Comparison of ENCODE assay signal across 14 cellular contexts in genomic region chr22:46028069-46028991, GRCh38. TPM values are rescaled to one million over a fixed set of nuclear protein-coding genes. Genes with fewer than 3 reads are reported as not detected.
DNase-seq lines count a peak whose midpoint lies in the region; ATAC-seq and TF ChIP-seq lines count a peak whose summit lies in the region.
"Had no signal": no experiment of that assay in that cellular context is flagged by ENCODE, and none has a peak within 500 bp of the region (broad histone marks: within the 10 kb centered on the region; RNA-seq: fewer than 3 reads in every experiment).

No MANE protein-coding gene starts in this region.

- H3K4me1 ChIP-seq in left ventricle myocardium inferior, result peaks cover 47% of the 10 kb centered on the region
- H3K4me1 ChIP-seq in upper lobe of right lung, result peaks cover 9% of the 10 kb centered on the region

- intact Hi-C loops in left ventricle myocardium inferior (cut with micrococcal nuclease), result no loop called here
- intact Hi-C loops in upper lobe of right lung (cut with DNase I), result no loop called here

- no peaks in the 10 kb centered on the region for H3K27me3 Mint-ChIP-seq in osteocyte (ENCODE audit: unreplicated experiment)

- no peaks in the 10 kb centered on the region for H3K36me3 Mint-ChIP-seq in osteocyte (ENCODE audit: unreplicated experiment)
- H3K36me3 Mint-ChIP-seq: activated naive CD8-positive, alpha-beta T cell treated with anti-CD3 and anti-CD28 coated beads, Interleukin-2, amount 10 ng/mL, durations not matched to agents 7 days and 5 days had no signal

- H3K9me3 Mint-ChIP-seq in osteocyte (ENCODE audit: unreplicated experiment), result no peaks in the 10 kb centered on the region
- H3K9me3 Mint-ChIP-seq: activated naive CD8-positive, alpha-beta T cell treated with anti-CD3 and anti-CD28 coated beads, Interleukin-2, amount 10 ng/mL, durations not matched to agents 7 days and 5 days had no signal

- peaks cover 48% of the 10 kb centered on the region for H3K4me1 Mint-ChIP-seq in osteocyte (ENCODE audit: unreplicated experiment)

- in situ Hi-C loops in GM13977 (cut with MboI; ENCODE audit: low pct_unique_long_range_greater_than_20kb, low sequenced_read_pairs, unreplicated experiment), result no loop called here

- DNase-seq in activated effector memory CD4-positive, alpha-beta T cell treated with anti-CD3 and anti-CD28 coated beads, Interleukin-2, amount 50 U/mL, for 16 hours, result peak; percentile 41
- no peak for DNase-seq in activated effector memory CD4-positive, alpha-beta T cell treated with Interleukin-2 at 50 U/mL for 16 hours
- peak; percentile 16 for DNase-seq in left ventricle myocardium inferior
- no peak for DNase-seq in osteocyte (ENCODE audit: extremely low spot score, unreplicated experiment)
- peak; percentile 37 for DNase-seq in upper lobe of right lung
- DNase-seq in GM10266 (ENCODE audit: extremely low spot score), result no peak
- DNase-seq in NCI-H446 (lab: John Stamatoyannopoulos, UW), result no peak
- DNase-seq in GM13977 (ENCODE audit: low spot score), result no peak
- DNase-seq: activated CD4-positive, alpha-beta T cell treated with anti-CD3 and anti-CD28 coated beads for 4 hours; activated naive CD8-positive, alpha-beta T cell treated with anti-CD3 and anti-CD28 coated beads, Interleukin-2, amount 10 ng/mL, durations not matched to agents 7 days and 5 days; DMS79 treated with DMSO at 0.1 percent for 48 hours; NCI-H1417; NCI-H82 had no signal

- no peak overlapping the region for H3K4me3 Mint-ChIP-seq in osteocyte (ENCODE audit: unreplicated experiment)
- H3K4me3 Mint-ChIP-seq: activated naive CD8-positive, alpha-beta T cell treated with anti-CD3 and anti-CD28 coated beads, Interleukin-2, amount 10 ng/mL, durations not matched to agents 7 days and 5 days had no signal

- H3K9me3 ChIP-seq in left ventricle myocardium inferior (replicated peaks), result no peaks in the 10 kb centered on the region
- no peaks in the 10 kb centered on the region for H3K9me3 ChIP-seq in upper lobe of right lung

- no peak for TF ChIP-seq CTCF in left ventricle myocardium inferior (IDR thresholded peaks at IDR 0.05; ENCODE audit: borderline replicate concordance)
- TF ChIP-seq CTCF in osteocyte (IDR thresholded peaks at IDR 0.05), result no peak
- TF ChIP-seq CTCF in upper lobe of right lung (IDR thresholded peaks at IDR 0.05), result no peak
- TF ChIP-seq CTCF in GM10266 (IDR thresholded peaks at IDR 0.05; ENCODE audit: control insufficient read depth, insufficient read depth, low read depth, missing control alignments), result no peak
- no peak for TF ChIP-seq CTCF in GM13977 (IDR thresholded peaks at IDR 0.05; ENCODE audit: extremely low read depth, insufficient read depth, missing control alignments)

- H3K27ac Mint-ChIP-seq in osteocyte (ENCODE audit: unreplicated experiment), result peak overlapping the region; percentile 63
- H3K27ac Mint-ChIP-seq: activated naive CD8-positive, alpha-beta T cell treated with anti-CD3 and anti-CD28 coated beads, Interleukin-2, amount 10 ng/mL, durations not matched to agents 7 days and 5 days had no signal

- no peak for ATAC-seq in upper lobe of right lung

- H3K36me3 ChIP-seq in left ventricle myocardium inferior (no peaks in the 10 kb centered on the region), upper lobe of right lung (no peaks in the 10 kb centered on the region)

- peak overlapping the region; percentile 89 for H3K27ac ChIP-seq in left ventricle myocardium inferior (replicated peaks)
- H3K27ac ChIP-seq in upper lobe of right lung, result peak overlapping the region; percentile 61

- no peaks in the 10 kb centered on the region for H3K27me3 ChIP-seq in left ventricle myocardium inferior (ENCODE audit: low read depth)
- no peaks in the 10 kb centered on the region for H3K27me3 ChIP-seq in upper lobe of right lung

- H3K4me3 ChIP-seq in left ventricle myocardium inferior, result peak overlapping the region; percentile 68
- H3K4me3 ChIP-seq in upper lobe of right lung, result no peak overlapping the region

RNA-seq across cellular contexts. Expression of gene WNT7B, which starts 51.4 kb away (rescaled TPM):
- not detected for total RNA-seq in left ventricle myocardium inferior
- 2.3 and 2.7 TPM in 2 replicates for total RNA-seq in osteocyte
- 5.4 TPM for total RNA-seq in upper lobe of right lung
- total RNA-seq: A673; activated naive CD8-positive, alpha-beta T cell treated with anti-CD3 and anti-CD28 coated beads, Interleukin-2, amount 10 ng/mL, durations not matched to agents 7 days and 5 days had no signal

Comparison
In these comparisons a context has a peak if more than half of its experiments do, and no peak if none do; other contexts are left out.
1. DNase-seq: peak in activated effector memory CD4-positive, alpha-beta T cell treated with anti-CD3 and anti-CD28 coated beads, Interleukin-2, amount 50 U/mL, for 16 hours (single experiment), left ventricle myocardium inferior (single experiment) and upper lobe of right lung (single experiment); none in activated effector memory CD4-positive, alpha-beta T cell treated with Interleukin-2 at 50 U/mL for 16 hours (single experiment), osteocyte (single experiment), GM10266 (single experiment), NCI-H446 (0 of 2) and GM13977 (single experiment).